Comparison of ENCODE assay signal across 8 cellular contexts in genomic region chr17:2054740-2055493, GRCh38. TPM values are rescaled to one million over a fixed set of nuclear protein-coding genes. Genes with fewer than 3 reads are reported as not detected.
DNase-seq lines count a peak whose midpoint lies in the region; ATAC-seq and TF ChIP-seq lines count a peak whose summit lies in the region.

Gene HIC1, plus strand, starts transcription at chr17:2055103. Its CDS starts 1,588 bp downstream, at chr17:2056691.

- 1% methylated on average over 87 of the region's 87 CpGs for WGBS in liver

- peaks cover 0 to 2% (median 0%) of the 10 kb centered on the region in 4 donors for H3K27me3 ChIP-seq in liver (ENCODE audit: control insufficient read depth in 4 of 4, insufficient read depth in 4 of 4, low read length in 3 of 4)

- peaks cover 0 to 2% (median 0%) of the 10 kb centered on the region in 4 donors for H3K36me3 ChIP-seq in liver (ENCODE audit: control insufficient read depth in 4 of 4, insufficient read depth in 3 of 4, low read depth in 1 of 4, low read length in 3 of 4)

- H3K27ac ChIP-seq in liver (ENCODE audit: low read depth in 1 of 2, low read length in 2 of 2): peak within 1 kb of the TSS; percentile 73 to 82

- no peaks in the 10 kb centered on the region for H3K9me3 ChIP-seq in liver (ENCODE audit: control insufficient read depth in 4 of 4, low read length in 3 of 4)

- H3K9ac ChIP-seq in liver (ENCODE audit: low read depth in 1 of 2, low read length in 2 of 2): no peak within 1 kb of the TSS

- peaks cover 10 to 42% (median 30%) of the 10 kb centered on the region in 4 donors for H3K4me1 ChIP-seq in liver (ENCODE audit: control insufficient read depth in 4 of 4, insufficient read depth in 4 of 4, low read length in 3 of 4)

- peak; percentile 29 for ATAC-seq in HG02588 (IDR thresholded peaks at IDR 0.05; ENCODE audit: unreplicated experiment)
- no peak for ATAC-seq in HG02623 (IDR thresholded peaks at IDR 0.05; ENCODE audit: unreplicated experiment)

- H3K4me3 ChIP-seq in liver (ENCODE audit: low read depth in 1 of 3, low read length in 3 of 3): peak within 1 kb of the TSS in 2 of 3 donors; percentile 37 to 64

- peak; percentile 88 for DNase-seq in ELF-1 (ENCODE audit: low read depth, low spot score)
- DNase-seq in NCI-H460 (ENCODE audit: extremely low read depth, low read depth): peak; percentile 46
- peak; percentile 63 to 71 for DNase-seq in activated CD4-positive, alpha-beta T cell treated with anti-CD3 and anti-CD28 coated beads, Interleukin-2, amount 50 U/mL, for 4 hours
- DNase-seq in dermis blood vessel endothelial cell: peak; percentile 87
- peak; percentile 76 to 80 for DNase-seq in stimulated activated CD4-positive, alpha-beta T cell treated with anti-CD3 and anti-CD28 coated beads, Interleukin-4, amount 100 ng/mL, for 4 hours

- peak; percentile 93 for TF ChIP-seq CTCF in liver (IDR thresholded peaks at IDR 0.05; ENCODE audit: low read depth, low read length, missing input control)

- TF ChIP-seq RAD21 in liver (IDR thresholded peaks at IDR 0.05): peak; percentile 61 to 78

TF ChIP-seq in liver, 16 proteins besides CTCF, POLR2A, EP300 and RAD21:
- no peak for TF ChIP-seq JUND (IDR thresholded peaks at IDR 0.05)
- no peak for TF ChIP-seq GABPA (IDR thresholded peaks at IDR 0.05 in 1 of 2, conservative IDR thresholded peaks at IDR 0.05 in 1 of 2)
- no peak for TF ChIP-seq TAF1 (conservative IDR thresholded peaks at IDR 0.05)
- TF ChIP-seq NR2F2 (IDR thresholded peaks at IDR 0.05): no peak
- TF ChIP-seq ATF3 (IDR thresholded peaks at IDR 0.05): no peak
- TF ChIP-seq REST (IDR thresholded peaks at IDR 0.05): no peak
- TF ChIP-seq FOXA2 (IDR thresholded peaks at IDR 0.05): no peak
- TF ChIP-seq FOXA1 (IDR thresholded peaks at IDR 0.05): no peak
- TF ChIP-seq ZBTB33 (IDR thresholded peaks at IDR 0.05): no peak
- TF ChIP-seq EGR1 (IDR thresholded peaks at IDR 0.05; ENCODE audit: low read depth in 2 of 2): no peak
- no peak for TF ChIP-seq RXRA (IDR thresholded peaks at IDR 0.05)

RNA-seq across cellular contexts. Expression of gene HIC1, which starts in this region (rescaled TPM):
- 0.12 TPM in 2 replicates for total RNA-seq in NCI-H460 (2014; rRNA removed; shearing (Covaris generic))
- polyA plus RNA-seq in NCI-H460 (2014; cell fraction: nucleus; rRNA removed): 0.19 and 0.58 TPM in 2 replicates
- total RNA-seq in dermis blood vessel endothelial cell (117 and 120 TPM in 2 replicates), liver (1 to 10 TPM; 3.9 to 4.8 TPM)
- polyA plus RNA-seq in liver: 1 to 10 TPM in 1 of 2 donors, under 1 TPM in 1; 0.44 to 3.5 TPM

Comparison
In these comparisons a context has a peak if more than half of its experiments do, and no peak if none do; other contexts are left out.
1. RNA of gene HIC1 (total RNA-seq): 117 to 120 TPM in dermis blood vessel endothelial cell; 3.9 to 4.8 TPM in liver and 0.12 TPM in NCI-H460; every median in the first group is over 10 times any median in the second.
2. Peak in DNase-seq in NCI-H460; RNA of the gene not detected or under 1 TPM.
3. Peak in every context shown above with its lines, with median percentiles within 50 percentile points of each other: DNase-seq.